In genomic region chr2:16763056-16763455, GRCh38 we compare ENCODE assay signal across 20 cellular contexts.
"Had no signal": no experiment of that assay in that cellular context is flagged by ENCODE, and none has a peak within 500 bp of the region (broad histone marks: within the 10 kb centered on the region; RNA-seq: fewer than 3 reads in every experiment).

No MANE protein-coding gene starts in this region.

- H3K4me1 ChIP-seq: left ventricle myocardium inferior, neural progenitor cell, prostate gland, right atrium auricular region, suprapubic skin had no signal

- H3K27ac Mint-ChIP-seq: activated CD4-positive, alpha-beta memory T cell treated with anti-CD3 and anti-CD28 coated beads for 36 hours; activated naive CD8-positive, alpha-beta T cell treated with anti-CD3 and anti-CD28 coated beads, Interleukin-2, amount 10 ng/mL, durations not matched to agents 7 days and 5 days; activated T-helper 1 cell treated with anti-CD3 and anti-CD28 coated beads, Interleukin-12 subunit alpha, Interleukin-12 subunit beta, Interleukin-2, Interleukin-4 antibody, amounts not matched to agents 30 ng/mL and 10 ng/mL and 1 ng/mL, durations not matched to agents 14 hours and 24 hours and 36 hours; naive thymus-derived CD4-positive, alpha-beta T cell; neural progenitor cell; stimulated activated naive CD8-positive, alpha-beta T cell treated with anti-CD3 and anti-CD28 coated beads, Interleukin-15, Interleukin-2, amounts not matched to agents 100 ng/mL and 50 ng/mL, for 24 hours; T-helper 2 cell treated with Interferon-gamma antibody and Interleukin-4, amounts not matched to agents 5 μg/mL and 100 μg/mL, for 36 hours; type B pancreatic cell; WTC11 had no signal

- H3K9ac ChIP-seq: neural progenitor cell had no signal

- H3K36me3 ChIP-seq: left ventricle myocardium inferior, neural progenitor cell, prostate gland, right atrium auricular region, suprapubic skin had no signal

- ATAC-seq: WTC11 had no signal

- H2AFZ ChIP-seq: neural progenitor cell had no signal

- H3K27ac ChIP-seq: epithelial cell of prostate, left ventricle myocardium inferior, neural progenitor cell, prostate gland, right atrium auricular region, suprapubic skin had no signal

- H3K36me3 Mint-ChIP-seq: activated CD4-positive, alpha-beta memory T cell treated with anti-CD3 and anti-CD28 coated beads for 36 hours; activated naive CD8-positive, alpha-beta T cell treated with anti-CD3 and anti-CD28 coated beads, Interleukin-2, amount 10 ng/mL, durations not matched to agents 7 days and 5 days; naive thymus-derived CD4-positive, alpha-beta T cell; neural progenitor cell; type B pancreatic cell had no signal

- H3K4me1 Mint-ChIP-seq: activated naive CD8-positive, alpha-beta T cell treated with anti-CD3 and anti-CD28 coated beads, Interleukin-2, amount 10 ng/mL, durations not matched to agents 7 days and 5 days had no signal

- H3K9me3 Mint-ChIP-seq: activated CD4-positive, alpha-beta memory T cell treated with anti-CD3 and anti-CD28 coated beads for 36 hours; activated naive CD8-positive, alpha-beta T cell treated with anti-CD3 and anti-CD28 coated beads, Interleukin-2, amount 10 ng/mL, durations not matched to agents 7 days and 5 days; activated T-helper 1 cell treated with anti-CD3 and anti-CD28 coated beads, Interleukin-12 subunit alpha, Interleukin-12 subunit beta, Interleukin-2, Interleukin-4 antibody, amounts not matched to agents 30 ng/mL and 10 ng/mL and 1 ng/mL, durations not matched to agents 14 hours and 24 hours and 36 hours; neural progenitor cell; stimulated activated naive CD8-positive, alpha-beta T cell treated with anti-CD3 and anti-CD28 coated beads, Interleukin-15, Interleukin-2, amounts not matched to agents 100 ng/mL and 50 ng/mL, for 24 hours; T-helper 2 cell treated with Interferon-gamma antibody and Interleukin-4, amounts not matched to agents 5 μg/mL and 100 μg/mL, for 36 hours had no signal

- H3K4me2 ChIP-seq: neural progenitor cell had no signal

- H3K27me3 ChIP-seq: neural progenitor cell, right atrium auricular region, suprapubic skin had no signal

- H3K4me3 Mint-ChIP-seq: activated CD4-positive, alpha-beta memory T cell treated with anti-CD3 and anti-CD28 coated beads for 36 hours; activated naive CD8-positive, alpha-beta T cell treated with anti-CD3 and anti-CD28 coated beads, Interleukin-2, amount 10 ng/mL, durations not matched to agents 7 days and 5 days; activated T-helper 1 cell treated with anti-CD3 and anti-CD28 coated beads, Interleukin-12 subunit alpha, Interleukin-12 subunit beta, Interleukin-2, Interleukin-4 antibody, amounts not matched to agents 30 ng/mL and 10 ng/mL and 1 ng/mL, durations not matched to agents 14 hours and 24 hours and 36 hours; naive thymus-derived CD4-positive, alpha-beta T cell; neural progenitor cell; stimulated activated naive CD8-positive, alpha-beta T cell treated with anti-CD3 and anti-CD28 coated beads, Interleukin-15, Interleukin-2, amounts not matched to agents 100 ng/mL and 50 ng/mL, for 24 hours; T-helper 2 cell treated with Interferon-gamma antibody and Interleukin-4, amounts not matched to agents 5 μg/mL and 100 μg/mL, for 36 hours; type B pancreatic cell; WTC11 had no signal

- H3K9me3 ChIP-seq: prostate gland, right atrium auricular region, suprapubic skin had no signal

- H3K4me3 ChIP-seq: left ventricle myocardium inferior, neural progenitor cell, prostate gland, right atrium auricular region, suprapubic skin had no signal

- FAIRE-seq: keratinocyte had no signal

- DNase-seq: activated CD4-positive, alpha-beta memory T cell treated with anti-CD3 and anti-CD28 coated beads for 36 hours; activated CD4-positive, alpha-beta T cell treated with anti-CD3 and anti-CD28 coated beads for 4 hours; activated naive CD4-positive, alpha-beta T cell treated with Interleukin-2 at 50 U/mL for 16 hours; activated naive CD8-positive, alpha-beta T cell treated with anti-CD3 and anti-CD28 coated beads, Interleukin-2, amount 10 ng/mL, durations not matched to agents 7 days and 5 days; activated T-cell treated with anti-CD3 and anti-CD28 coated beads for 4 hours; amygdala; left ventricle myocardium inferior; mesendoderm; naive thymus-derived CD4-positive, alpha-beta T cell had no signal
